21 cellular contexts compared by ENCODE assay signal in the genomic region with DNA sequence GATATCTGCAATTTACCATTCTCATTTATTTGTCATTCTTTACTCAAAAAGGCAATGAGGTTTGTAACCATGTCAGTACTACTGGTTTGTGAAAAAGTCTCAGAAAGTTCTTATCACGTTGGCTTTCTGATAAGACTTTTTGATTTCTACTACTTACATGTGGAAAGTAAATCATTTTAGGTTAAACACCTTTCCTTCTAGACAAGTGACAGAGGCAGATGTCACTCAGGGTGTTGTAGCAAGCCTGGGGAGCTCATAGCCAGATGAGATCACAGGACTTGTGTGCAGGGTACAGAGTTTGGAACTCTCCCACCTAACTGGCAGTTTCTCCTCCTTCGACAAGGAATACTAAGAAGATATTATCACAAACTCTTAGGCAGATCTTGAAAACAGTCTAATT. TPM values are rescaled to one million over a fixed set of nuclear protein-coding genes. Genes with fewer than 3 reads are reported as not detected.
DNase-seq lines count a peak whose midpoint lies in the region; ATAC-seq, FAIRE-seq and TF ChIP-seq lines count a peak whose summit lies in the region.
"Had no signal": no experiment of that assay in that cellular context is flagged by ENCODE, and none has a peak within 500 bp of the region (broad histone marks: within the 10 kb centered on the region; RNA-seq: fewer than 3 reads in every experiment).

No MANE protein-coding gene starts in this region.

- POLR2A ChIA-PET in GM12878 (lab: Charles Lee), result interaction anchor here (0.6 to 4.0 kb wide), 3 partner anchors 46 to 101 kb away, joined by 3 to 40 read pairs (median 3); a partner anchor contains a TSS

- RAD21 ChIA-PET in GM12878 (lab: Charles Lee; ENCODE audit: unreplicated experiment), result interaction anchor here (1.0 to 4.0 kb wide), 8 partner anchors 20 to 101 kb away, joined by 3 to 57 read pairs (median 7); a partner anchor contains a TSS

- TF ChIP-seq RAD21 in GM12878 (IDR thresholded peaks at IDR 0.05; ENCODE audit: insufficient read depth, low read depth, low read length), result no peak

- H3K4me1 ChIP-seq in GM12878 (ENCODE audit: control insufficient read depth, insufficient read depth, low read length) (peaks cover 18% of the 10 kb centered on the region), trophoblast cell (ENCODE audit: control insufficient read depth in 1 of 2, insufficient read depth in 2 of 2, low read length in 2 of 2) (peaks cover 0 to 2% of the 10 kb centered on the region in 2 experiments)
- H3K4me1 ChIP-seq: SJCRH30 had no signal

- H3K27ac ChIP-seq in GM12878 (ENCODE audit: control insufficient read depth, insufficient read depth), result no peak overlapping the region
- H3K27ac ChIP-seq in trophoblast cell (ENCODE audit: low read depth, low read length), result no peak overlapping the region
- H3K27ac ChIP-seq: SJCRH30 had no signal

- H3K4me3 ChIP-seq in GM12878, result no peak overlapping the region
- no peak overlapping the region for H3K4me3 ChIP-seq in trophoblast cell (ENCODE audit: low read depth, low read length)
- H3K4me3 ChIP-seq: SJCRH30 had no signal

- H4K20me1 ChIP-seq in GM12878 (ENCODE audit: control insufficient read depth, insufficient read depth), result no peaks in the 10 kb centered on the region

- H3K18ac ChIP-seq in trophoblast cell (ENCODE audit: low read length), result no peak overlapping the region

- H4K8ac ChIP-seq in trophoblast cell (ENCODE audit: low read depth, low read length), result no peak overlapping the region

- no peak overlapping the region for H2AK5ac ChIP-seq in trophoblast cell (ENCODE audit: low read length)

- in situ Hi-C loops in GM12878 (cut with MboI), result no loop called here

- H3K9me3 ChIP-seq in GM12878 (replicated peaks; ENCODE audit: control insufficient read depth, insufficient read depth, low read length), result no peaks in the 10 kb centered on the region
- no peaks in the 10 kb centered on the region for H3K9me3 ChIP-seq in trophoblast cell (ENCODE audit: insufficient read depth, low read depth, low read length)
- H3K9me3 ChIP-seq: SJCRH30 had no signal

- no TSS peak for BruUV-seq in GM12878 (replicated peaks; lab: Mats Ljungman, UMichigan)

- no peaks in the 10 kb centered on the region for H3K79me1 ChIP-seq in trophoblast cell (ENCODE audit: low read length)

- SMC1A ChIA-PET in GM12878 (lab: Charles Lee; ENCODE audit: uncharacterized antibody, unreplicated experiment), result interaction anchor here (0.9 to 5.0 kb wide), 16 partner anchors 10 to 195 kb away, joined by 3 to 75 read pairs (median 8); a partner anchor contains a TSS

- intact Hi-C loops in GM12878 (cut with micrococcal nuclease; ENCODE audit: unreplicated experiment), result loop anchor here (5.0 kb wide), 1 partner anchor 94 kb away; no protein-coding TSS in a partner anchor

- H2BK120ac ChIP-seq in trophoblast cell (ENCODE audit: insufficient read depth, low read length, poor library complexity), result peak overlapping the region; percentile 11

- ATAC-seq in GM12878, result no peak
- ATAC-seq: CD8-positive, alpha-beta T cell; HepG2 had no signal

- no peak overlapping the region for H4K12ac ChIP-seq in trophoblast cell (ENCODE audit: low read depth, low read length)

- peak; percentile 14 for DNase-seq in activated CD4-positive, alpha-beta T cell treated with anti-CD3 and anti-CD28 coated beads for 48 hours
- no peak for DNase-seq in activated CD4-positive, alpha-beta T cell treated with anti-CD3 and anti-CD28 coated beads, Interleukin-2, amount 50 U/mL, for 4 hours
- DNase-seq in GM19239 (ENCODE audit: insufficient read length, low spot score), result no peak
- DNase-seq in GM12878 (ENCODE audit: low read depth, low spot score), result no peak
- no peak for DNase-seq in trophoblast cell
- DNase-seq in A172 (ENCODE audit: low spot score), result no peak
- DNase-seq in NCI-H146 (lab: John Stamatoyannopoulos, UW), result no peak
- no peak for DNase-seq in NCI-H748 (lab: John Stamatoyannopoulos, UW; ENCODE audit: unreplicated experiment)
- DNase-seq: 8988T; CD8-positive, alpha-beta T cell; H9; Kasumi-1; MM.1S; NCI-H1092 treated with DMSO at 0.1 percent for 48 hours; NCI-H1694; NCI-H2107; NCI-H526 treated with DMSO at 0.1 percent for 48 hours; OCI-M1; RPMI8226; SJCRH30 had no signal

- no peak for TF ChIP-seq POLR2A in GM12878 (IDR thresholded peaks at IDR 0.05; ENCODE audit: low read depth, low read length)

- H3K23ac ChIP-seq in trophoblast cell (ENCODE audit: low read length), result no peak overlapping the region

- H3K36me3 ChIP-seq in GM12878 (ENCODE audit: control insufficient read depth in 2 of 2, insufficient read depth in 2 of 2, low read length in 1 of 2), result no peaks in the 10 kb centered on the region
- no peaks in the 10 kb centered on the region for H3K36me3 ChIP-seq in trophoblast cell (ENCODE audit: control insufficient read depth in 1 of 2, insufficient read depth in 2 of 2, low read length in 2 of 2)
- H3K36me3 ChIP-seq: SJCRH30 had no signal

- peak; percentile 53 for FAIRE-seq in GM19239 (lab: Jason Lieb, UNC)
- no peak for FAIRE-seq in GM12878 (lab: Jason Lieb, UNC)
- FAIRE-seq: HepG2 had no signal

- no peak overlapping the region for H2BK12ac ChIP-seq in trophoblast cell (ENCODE audit: low read length)

- H3K4ac ChIP-seq in trophoblast cell (ENCODE audit: low read depth, low read length), result no peak overlapping the region

- no peak overlapping the region for H4K91ac ChIP-seq in trophoblast cell (ENCODE audit: low read depth, low read length)

- H3K27me3 ChIP-seq in GM12878 (replicated peaks in 1 of 2; ENCODE audit: control insufficient read depth in 2 of 2, insufficient read depth in 2 of 2, low read length in 1 of 2), result no peaks in the 10 kb centered on the region
- no peaks in the 10 kb centered on the region for H3K27me3 ChIP-seq in trophoblast cell (ENCODE audit: insufficient read depth, low read length)
- H3K27me3 ChIP-seq: SJCRH30 had no signal

- no peak overlapping the region for H3K4me2 ChIP-seq in GM12878 (ENCODE audit: control insufficient read depth, insufficient read depth)
- no peak overlapping the region for H3K4me2 ChIP-seq in trophoblast cell (ENCODE audit: low read length)

- TF ChIP-seq EP300 in GM12878 (IDR thresholded peaks at IDR 0.05; ENCODE audit: borderline replicate concordance in 1 of 2, control insufficient read depth in 1 of 2, low read depth in 2 of 2, low read length in 2 of 2), result no peak

- H3K79me2 ChIP-seq in GM12878 (ENCODE audit: control insufficient read depth, insufficient read depth, low read length) (no peaks in the 10 kb centered on the region), trophoblast cell (ENCODE audit: control insufficient read depth, insufficient read depth, low read length, poor library complexity) (no peaks in the 10 kb centered on the region)

- H2BK5ac ChIP-seq in trophoblast cell (ENCODE audit: low read depth, low read length, poor library complexity), result no peak overlapping the region

- H3K9ac ChIP-seq in GM12878 (ENCODE audit: control insufficient read depth, insufficient read depth, low read length), result no peak overlapping the region
- no peak overlapping the region for H3K9ac ChIP-seq in trophoblast cell (ENCODE audit: low read length)

- H3K14ac ChIP-seq in trophoblast cell (ENCODE audit: low read length), result no peak overlapping the region

- H2AFZ ChIP-seq in GM12878 (ENCODE audit: control insufficient read depth, low read depth, low read length), result peak overlapping the region; percentile 40; the same call in 1 of the 2 replicates
- no peak overlapping the region for H2AFZ ChIP-seq in trophoblast cell (ENCODE audit: insufficient read depth, low read length, poor library complexity)

- TF ChIP-seq CTCF in GM12878 (IDR thresholded peaks at IDR 0.05 in 2 of 3, conservative IDR thresholded peaks at IDR 0.05 in 1 of 3; ENCODE audit: control insufficient read depth in 2 of 3, extremely low read depth in 1 of 3, insufficient read depth in 1 of 3, low read depth in 3 of 3, low read length in 3 of 3), result no peak

- 51% methylated on average over 2 of the region's 2 CpGs for WGBS in GM12878 (ENCODE audit: insufficient coverage, insufficient replicate concordance, low lambda C conversion rate, missing lambda C conversion rate)
- no CpG with 5 or more reads among the region's 2 CpGs for WGBS in trophoblast cell (ENCODE audit: extremely low coverage, insufficient coverage, insufficient read length)

- CTCF ChIA-PET in GM12878 (lab: Yijun Ruan, JAX), result interaction anchor here (1.1 to 4.6 kb wide), 7 partner anchors 10 to 77 kb away, joined by 3 to 45 read pairs (median 14); a partner anchor contains a TSS

TF ChIP-seq in GM12878, 131 proteins besides CTCF, POLR2A, EP300 and RAD21:
- TF ChIP-seq, protein P1, sequence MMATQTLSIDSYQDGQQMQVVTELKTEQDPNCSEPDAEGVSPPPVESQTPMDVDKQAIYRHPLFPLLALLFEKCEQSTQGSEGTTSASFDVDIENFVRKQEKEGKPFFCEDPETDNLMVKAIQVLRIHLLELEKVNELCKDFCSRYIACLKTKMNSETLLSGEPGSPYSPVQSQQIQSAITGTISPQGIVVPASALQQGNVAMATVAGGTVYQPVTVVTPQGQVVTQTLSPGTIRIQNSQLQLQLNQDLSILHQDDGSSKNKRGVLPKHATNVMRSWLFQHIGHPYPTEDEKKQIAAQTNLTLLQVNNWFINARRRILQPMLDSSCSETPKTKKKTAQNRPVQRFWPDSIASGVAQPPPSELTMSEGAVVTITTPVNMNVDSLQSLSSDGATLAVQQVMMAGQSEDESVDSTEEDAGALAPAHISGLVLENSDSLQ (IDR thresholded peaks at IDR 0.05), result 0 out of 2 replicates have a peak, but pooled peaks have one; percentile 17
- TF ChIP-seq JUNB (IDR thresholded peaks at IDR 0.05), result no peak
TF ChIP-seq in GM12878: peak in this region for 1.

RNA-seq across cellular contexts. Expression of a gene that starts 49.3 kb away (rescaled TPM):
- total RNA-seq in GM12878 (2013; cell fraction: nucleolus; rRNA removed), result 532 and 561 TPM in 2 replicates
- total RNA-seq in GM12878 (2014; rRNA removed), result 78.9 and 86.8 TPM in 2 replicates
- total RNA-seq in GM12878 (2014; rRNA removed; fragmentation: Illumina TruSeq; extraction: Trizol), result 69.1 and 70.3 TPM in 2 replicates
- total RNA-seq in GM12878 (2021), result 41.0 and 46.5 TPM in 2 replicates
- 18.2 TPM for polyA plus RNA-seq in GM12878 (2011; ENCODE audit: low read depth)
- 150 and 163 TPM in 2 replicates for polyA plus RNA-seq in GM12878 (2011; rRNA removed)
- 68.3 and 91.4 TPM in 2 replicates for polyA plus RNA-seq in GM12878 (2011; cell fraction: cytosol; rRNA removed)
- polyA plus RNA-seq in GM12878 (2011; cell fraction: nucleus; rRNA removed), result 115 and 124 TPM in 2 replicates
- 27.2 and 31.0 TPM in 2 replicates for polyA plus RNA-seq in GM12878 (2012)
- 70.1 and 95.0 TPM in 2 replicates for polyA plus RNA-seq in GM12878 (2014; fragmentation: Illumina TruSeq; extraction: Trizol)
- polyA plus RNA-seq in GM12878 (2014; fragmentation: Nextera tagmentation; extraction: Ambion mirVana), result 10 to 100 TPM in 1 of 2 experiments, 1 to 10 TPM in 1; 4.3 to 10.4 TPM
- polyA plus RNA-seq in GM12878 (2014; rRNA removed), result 37.2 and 43.1 TPM in 2 replicates
- polyA plus RNA-seq in GM12878 (2016; fragmentation: Nextera tagmentation; extraction: Ambion mirVana), result 10 to 100 TPM; 12.8 to 15.0 TPM
- polyA minus RNA-seq in GM12878 (2011; rRNA and poly(A)+ RNA removed), result 254 and 304 TPM in 2 replicates
- 78.4 and 84.7 TPM in 2 replicates for polyA minus RNA-seq in GM12878 (2011; cell fraction: cytosol; rRNA and poly(A)+ RNA removed)
- 156 and 277 TPM in 2 replicates for polyA minus RNA-seq in GM12878 (2011; cell fraction: nucleus; rRNA and poly(A)+ RNA removed)
- polyA plus RNA-seq in trophoblast cell (2013), result 195 and 196 TPM in 2 replicates
- 182 and 196 TPM in 2 replicates for total RNA-seq in A172 (2014; rRNA removed; shearing (Covaris generic))
